ENCODE assay signal across 10 cellular contexts in the genomic region with DNA sequence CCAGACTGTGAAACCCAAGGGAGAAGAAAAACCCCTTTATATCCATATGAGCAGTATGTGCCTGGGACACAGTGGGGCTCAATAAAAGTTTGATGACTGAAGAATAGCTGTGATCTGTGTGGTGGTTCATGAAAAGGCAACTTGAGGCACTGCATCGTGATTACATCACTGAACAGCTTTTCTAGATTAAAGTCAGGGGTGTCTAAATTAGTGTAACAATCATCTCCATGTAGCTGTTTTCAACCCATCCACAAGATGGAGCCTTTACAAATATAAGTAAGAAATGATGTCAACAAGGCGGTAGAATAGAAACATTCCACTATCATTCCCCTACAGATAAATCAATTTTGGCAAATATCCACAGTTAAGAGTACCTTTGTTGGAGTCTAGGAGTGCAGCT. TPM values are rescaled to one million over a fixed set of nuclear protein-coding genes. Genes with fewer than 3 reads are reported as not detected.
DNase-seq lines count a peak whose midpoint lies in the region; TF ChIP-seq lines count a peak whose summit lies in the region.
"Had no signal": no experiment of that assay in that cellular context is flagged by ENCODE, and none has a peak within 500 bp of the region (broad histone marks: within the 10 kb centered on the region; RNA-seq: fewer than 3 reads in every experiment).

No MANE protein-coding gene starts in this region.

- H3K14ac ChIP-seq in neuronal stem cell (ENCODE audit: low read length) = no peak overlapping the region

- H3K27ac Mint-ChIP-seq in osteocyte (ENCODE audit: unreplicated experiment) = no peak overlapping the region
- H3K27ac Mint-ChIP-seq: activated naive CD4-positive, alpha-beta T cell treated with anti-CD3 and anti-CD28 coated beads, Interleukin-2, amount 50 U/mL, for 72 hours had no signal

- H3K4me1 ChIP-seq in neuronal stem cell (ENCODE audit: control insufficient read depth in 2 of 2, insufficient read depth in 1 of 2, low read depth in 1 of 2, low read length in 2 of 2) (peaks cover 0 to 3% of the 10 kb centered on the region in 2 donors), testis (no peaks in the 10 kb centered on the region)
- no peaks in the 10 kb centered on the region for H3K4me1 ChIP-seq in effector memory CD4-positive, alpha-beta T cell (ENCODE audit: control insufficient read depth, insufficient read depth, low read length, poor library complexity, severe bottlenecking)

- no peak overlapping the region for H3K4me3 Mint-ChIP-seq in osteocyte (ENCODE audit: unreplicated experiment)

- no peak overlapping the region for H3K9ac ChIP-seq in neuronal stem cell (ENCODE audit: low read depth, low read length, poor library complexity)

- in situ Hi-C loops in astrocyte of the spinal cord (cut with HindIII; ENCODE audit: low sequenced_read_pairs) = no loop called here

- H3K27me3 Mint-ChIP-seq in osteocyte (ENCODE audit: unreplicated experiment) = peaks cover 23% of the 10 kb centered on the region

- H3K27me3 ChIP-seq in neuronal stem cell (ENCODE audit: control insufficient read depth in 3 of 3, insufficient read depth in 3 of 3, low read depth in 1 of 3, low read length in 3 of 3) = no peaks in the 10 kb centered on the region
- H3K27me3 ChIP-seq in effector memory CD4-positive, alpha-beta T cell (replicated peaks; ENCODE audit: control insufficient read depth, insufficient read depth, low read length, poor library complexity, severe bottlenecking) = peaks cover 4% of the 10 kb centered on the region
- no peaks in the 10 kb centered on the region for H3K27me3 ChIP-seq in testis

- no peak overlapping the region for H2AFZ ChIP-seq in neuronal stem cell (ENCODE audit: low read length)

- H3K79me1 ChIP-seq in neuronal stem cell (ENCODE audit: low read depth, low read length) = no peaks in the 10 kb centered on the region

- H3K9me3 Mint-ChIP-seq in osteocyte (ENCODE audit: unreplicated experiment) = peaks cover 11% of the 10 kb centered on the region

- peaks cover 7% of the 10 kb centered on the region for H3K4me1 Mint-ChIP-seq in osteocyte (ENCODE audit: unreplicated experiment)

- intact Hi-C loops in testis (cut with DNase I; ENCODE audit: low total_unique reads) = no loop called here

- H2BK120ac ChIP-seq in neuronal stem cell (ENCODE audit: low read depth, low read length) = no peak overlapping the region

- H2BK15ac ChIP-seq in neuronal stem cell (ENCODE audit: low read length) = no peak overlapping the region

- DNase-seq in SIG-M5 treated with dmso at 0.1 percent for 504 hours (lab: John Stamatoyannopoulos, UW; ENCODE audit: unreplicated experiment) (peak; percentile 32), SIG-M5 (lab: John Stamatoyannopoulos, UW) (no peak), HT1080 (ENCODE audit: low read depth) (peak; percentile 5), astrocyte of the spinal cord (ENCODE audit: low read depth, low spot score) (no peak), osteocyte (ENCODE audit: extremely low spot score, unreplicated experiment) (no peak), neuronal stem cell (ENCODE audit: low spot score) (no peak), testis (no peak)
- no peak for DNase-seq in effector memory CD4-positive, alpha-beta T cell
- DNase-seq: NCI-H510A had no signal

- no peak overlapping the region for H3K18ac ChIP-seq in neuronal stem cell (ENCODE audit: low read length)

- H3K9me3 ChIP-seq in neuronal stem cell (replicated peaks in 1 of 2; ENCODE audit: control insufficient read depth in 2 of 2, insufficient read depth in 1 of 2, low read depth in 1 of 2, low read length in 2 of 2) (peaks cover 2 to 11% of the 10 kb centered on the region in 2 donors), testis (no peaks in the 10 kb centered on the region)
- H3K9me3 ChIP-seq in effector memory CD4-positive, alpha-beta T cell (ENCODE audit: control insufficient read depth, low read length) = no peaks in the 10 kb centered on the region

- H3K36me3 Mint-ChIP-seq in osteocyte (ENCODE audit: unreplicated experiment) = peaks cover 2% of the 10 kb centered on the region

- H2BK12ac ChIP-seq in neuronal stem cell (ENCODE audit: low read length) = no peak overlapping the region

- no peak overlapping the region for H2BK5ac ChIP-seq in neuronal stem cell (ENCODE audit: low read length)

- H3K27ac ChIP-seq in neuronal stem cell (replicated peaks; ENCODE audit: low read length) (no peak overlapping the region), testis (no peak overlapping the region)
- H3K27ac ChIP-seq in effector memory CD4-positive, alpha-beta T cell (ENCODE audit: insufficient read depth, low read length, poor library complexity, severe bottlenecking) = no peak overlapping the region

- H3K4ac ChIP-seq in neuronal stem cell (ENCODE audit: low read length) = no peak overlapping the region

- H3K4me2 ChIP-seq in neuronal stem cell (ENCODE audit: insufficient read depth, low read length, poor library complexity, severe bottlenecking) = no peak overlapping the region

- H2AK5ac ChIP-seq in neuronal stem cell (ENCODE audit: low read depth, low read length) = no peak overlapping the region

- H3K36me3 ChIP-seq in neuronal stem cell (replicated peaks in 1 of 2; ENCODE audit: control insufficient read depth in 2 of 2, insufficient read depth in 2 of 2, low read length in 2 of 2) (no peaks in the 10 kb centered on the region), testis (ENCODE audit: low read depth, missing control alignments) (no peaks in the 10 kb centered on the region)
- no peaks in the 10 kb centered on the region for H3K36me3 ChIP-seq in effector memory CD4-positive, alpha-beta T cell (ENCODE audit: control insufficient read depth, insufficient read depth, low read length)

- no peak overlapping the region for H3K23ac ChIP-seq in neuronal stem cell (ENCODE audit: low read depth, low read length, poor library complexity)

- TF ChIP-seq POLR2A in testis (IDR thresholded peaks at IDR 0.05) = no peak

- H4K91ac ChIP-seq in neuronal stem cell (ENCODE audit: low read depth, low read length, poor library complexity) = no peak overlapping the region

- no peak overlapping the region for H4K8ac ChIP-seq in neuronal stem cell (ENCODE audit: low read depth, low read length)

- WGBS in neuronal stem cell (ENCODE audit: extremely low coverage in 2 of 2, insufficient read length in 2 of 2, insufficient replicate concordance in 1 of 2), 2 donors = no CpG with 5 or more reads among the region's 2 CpGs
- WGBS in testis, 2 donors = 87 to 96% methylated on average over 2 of the region's 2 CpGs

- H3K4me3 ChIP-seq in astrocyte of the spinal cord (ENCODE audit: low read depth, low read length) (no peak overlapping the region), neuronal stem cell (ENCODE audit: low read length in 2 of 2) (no peak overlapping the region), testis (no peak overlapping the region)
- no peak overlapping the region for H3K4me3 ChIP-seq in effector memory CD4-positive, alpha-beta T cell (ENCODE audit: insufficient read depth, low read depth, low read length, poor library complexity, severe bottlenecking)

- TF ChIP-seq CTCF in astrocyte of the spinal cord (IDR thresholded peaks at IDR 0.05; ENCODE audit: low read depth, low read length) = peak; percentile 32
- TF ChIP-seq CTCF in osteocyte (IDR thresholded peaks at IDR 0.05) = peak; percentile 24
- TF ChIP-seq CTCF in testis (IDR thresholded peaks at IDR 0.05) = no peak

RNA-seq across cellular contexts. Expression of a gene that starts 55.5 kb away (rescaled TPM):
- total RNA-seq in HT1080 (2014; rRNA removed; shearing (Covaris generic)) = 29.0 and 36.9 TPM in 2 replicates
- polyA plus RNA-seq in HT1080 (2015; cell fraction: cytosol; rRNA removed) = 26.8 and 27.2 TPM in 2 replicates
- polyA plus RNA-seq in HT1080 (2015; cell fraction: nucleus; rRNA removed) = 44.0 and 53.0 TPM in 2 replicates
- total RNA-seq in osteocyte (97.1 and 103 TPM in 2 replicates), testis (10 to 100 TPM; 45.6 to 53.6 TPM)
- polyA plus RNA-seq in neuronal stem cell (2013, experiment 1 of 2) = 51.5 TPM
- 48.9 TPM for polyA plus RNA-seq in neuronal stem cell (2013, experiment 2 of 2)
- polyA plus RNA-seq in testis (ENCODE audit: insufficient read depth, low read depth, low replicate concordance) = 32.2 TPM

Comparison
In these comparisons a context has a peak if more than half of its experiments do, and no peak if none do; other contexts are left out.
1. DNase-seq: peak in SIG-M5 treated with dmso at 0.1 percent for 504 hours (single experiment) and HT1080 (single experiment); none in SIG-M5 (single experiment), astrocyte of the spinal cord (single experiment), osteocyte (single experiment), neuronal stem cell (single experiment), effector memory CD4-positive, alpha-beta T cell (0 of 3) and testis (single experiment).
2. CTCF ChIP-seq: peak in astrocyte of the spinal cord (single experiment) and osteocyte (single experiment); none in testis (0 of 3).